Comparison of ENCODE assay signal across 11 cellular contexts in genomic region chr3:45123841-45124269, GRCh38. TPM values are rescaled to one million over a fixed set of nuclear protein-coding genes. Genes with fewer than 3 reads are reported as not detected.
DNase-seq lines count a peak whose midpoint lies in the region; ATAC-seq and TF ChIP-seq lines count a peak whose summit lies in the region.
"Had no signal": no experiment of that assay in that cellular context is flagged by ENCODE, and none has a peak within 500 bp of the region (broad histone marks: within the 10 kb centered on the region; RNA-seq: fewer than 3 reads in every experiment).

No MANE protein-coding gene starts in this region.

- H3K79me2 ChIP-seq in OCI-LY7 (ENCODE audit: insufficient read depth, low read depth, low read length) = no peaks in the 10 kb centered on the region

- H4K20me1 ChIP-seq in OCI-LY7 (ENCODE audit: insufficient read depth, low read length) = no peaks in the 10 kb centered on the region

- H2AFZ ChIP-seq in OCI-LY7 (ENCODE audit: low read length) = no peak overlapping the region

- no peaks in the 10 kb centered on the region for H3K9me3 ChIP-seq in mucosa of descending colon
- no peaks in the 10 kb centered on the region for H3K9me3 ChIP-seq in OCI-LY7 (ENCODE audit: low read length)
- H3K9me3 ChIP-seq: adrenal gland had no signal

- DNase-seq in ACHN (peak; percentile 89), HS-5 (ENCODE audit: low read depth) (peak; percentile 90), astrocyte of the spinal cord (ENCODE audit: low read depth, low spot score) (peak; percentile 88), kidney glomerular epithelial cell (lab: John Stamatoyannopoulos, UW) (peak; percentile 99), mucosa of descending colon (no peak), OCI-LY7 (ENCODE audit: low spot score) (no peak), GM20000 (ENCODE audit: low spot score) (no peak)
- DNase-seq: adrenal gland; NCI-H2171; stimulated activated CD4-positive, alpha-beta T cell treated with anti-CD3 and anti-CD28 coated beads, Interleukin-12 subunit alpha, Interleukin-12 subunit beta, amount 100 ng/mL, for 4 hours had no signal

- no TSS peak for BruUV-seq in OCI-LY7 (replicated peaks; lab: Mats Ljungman, UMichigan)

- intact Hi-C loops in mucosa of descending colon (cut with DNase I, micrococcal nuclease) = no loop called here
- intact Hi-C loops in OCI-LY7 (cut with micrococcal nuclease; ENCODE audit: unreplicated experiment) = no loop called here

- POLR2A ChIA-PET in OCI-LY7 (lab: Charles Lee) = no interaction called here

- H3K36me3 ChIP-seq in mucosa of descending colon (ENCODE audit: low read depth) (no peaks in the 10 kb centered on the region), OCI-LY7 (ENCODE audit: insufficient read depth, low read length) (no peaks in the 10 kb centered on the region)
- H3K36me3 ChIP-seq: adrenal gland had no signal

- H3K4me1 ChIP-seq in mucosa of descending colon (ENCODE audit: low read depth) (peaks cover 52% of the 10 kb centered on the region), OCI-LY7 (ENCODE audit: insufficient read depth, low read length, poor library complexity, severe bottlenecking) (no peaks in the 10 kb centered on the region)
- H3K4me1 ChIP-seq: adrenal gland had no signal

- TF ChIP-seq CTCF in astrocyte of the spinal cord (IDR thresholded peaks at IDR 0.05; ENCODE audit: low read depth, low read length) (no peak), mucosa of descending colon (IDR thresholded peaks at IDR 0.05) (no peak), OCI-LY7 (conservative IDR thresholded peaks at IDR 0.05; ENCODE audit: low read length) (no peak), GM20000 (IDR thresholded peaks at IDR 0.05; ENCODE audit: extremely low read depth, missing control alignments) (no peak)

- in situ Hi-C loops in ACHN (cut with HindIII; ENCODE audit: low pct_ligation_motif_present, low pct_unique_long_range_greater_than_20kb, low sequenced_read_pairs) (no loop called here), astrocyte of the spinal cord (cut with HindIII; ENCODE audit: low sequenced_read_pairs) (no loop called here)

- H3K4me3 ChIP-seq in astrocyte of the spinal cord (ENCODE audit: low read depth, low read length) (no peak overlapping the region), mucosa of descending colon (no peak overlapping the region), OCI-LY7 (ENCODE audit: low read depth, low read length, poor library complexity, severe bottlenecking) (no peak overlapping the region)
- H3K4me3 ChIP-seq: adrenal gland had no signal

- CTCF ChIA-PET in OCI-LY7 (lab: Charles Lee; ENCODE audit: unreplicated experiment) = no interaction called here

- no peak for ATAC-seq in mucosa of descending colon
- ATAC-seq in GM19324 (IDR thresholded peaks at IDR 0.05; ENCODE audit: low FRiP score, unreplicated experiment) = no peak

- no peak overlapping the region for H3K4me2 ChIP-seq in OCI-LY7 (ENCODE audit: low read length)

- H3K9me2 ChIP-seq in OCI-LY7 (ENCODE audit: insufficient read depth, low read length) = no peaks in the 10 kb centered on the region

- H3K27ac ChIP-seq in OCI-LY7 (ENCODE audit: low read depth, low read length, poor library complexity, severe bottlenecking) = no peak overlapping the region
- H3K27ac ChIP-seq: adrenal gland had no signal

RNA-seq across cellular contexts. Expression of gene CDCP1, which starts 22.3 kb away (rescaled TPM):
- total RNA-seq in mucosa of descending colon (100 to 1,000 TPM in 1 of 3 donors, 10 to 100 TPM in 2; 57.6 to 111 (median 87.5) TPM), OCI-LY7 (2022) (0.07 TPM in 1 of 2 replicates, not detected in the other)
- total RNA-seq in OCI-LY7 (2014; rRNA removed; shearing (Covaris generic)) = not detected in 2 replicates

Comparison
In these comparisons a context has a peak if more than half of its experiments do, and no peak if none do; other contexts are left out.
1. DNase-seq: peak in ACHN (single experiment), HS-5 (single experiment), astrocyte of the spinal cord (single experiment) and kidney glomerular epithelial cell (single experiment); none in mucosa of descending colon (0 of 3), OCI-LY7 (single experiment) and GM20000 (single experiment).
2. RNA of gene CDCP1, which starts 22.3 kb away (total RNA-seq): 57.6 to 111 TPM in mucosa of descending colon; 0.07 TPM in OCI-LY7; every median in the first group is over 10 times any median in the second.